14 cellular contexts compared by ENCODE assay signal in genomic region chr3:189195302-189195701, GRCh38. TPM values are rescaled to one million over a fixed set of nuclear protein-coding genes. Genes with fewer than 3 reads are reported as not detected.
A peak's percentile ranks its signal among the peaks of the same experiment; 100 is the strongest.
DNase-seq lines count a peak whose midpoint lies in the region; ATAC-seq and TF ChIP-seq lines count a peak whose summit lies in the region.
"Had no signal": no experiment of that assay in that cellular context is flagged by ENCODE, and none has a peak within 500 bp of the region (broad histone marks: within the 10 kb centered on the region; RNA-seq: fewer than 3 reads in every experiment).

No MANE protein-coding gene starts in this region.

- POLR2A ChIA-PET in WTC11 (lab: Charles Lee): no interaction called here

- peaks cover 41% of the 10 kb centered on the region for H3K9me3 Mint-ChIP-seq in WTC11

- H3K27ac Mint-ChIP-seq in WTC11: no peak overlapping the region
- H3K27ac Mint-ChIP-seq: activated naive CD4-positive, alpha-beta T cell treated with anti-CD3 and anti-CD28 coated beads, Interleukin-2, amount 50 U/mL, for 24 hours; naive B cell had no signal

- DNase-seq in EH (ENCODE audit: low read depth) (peak; percentile 3), HFF-Myc (ENCODE audit: extremely low read depth, low read depth) (no peak), WTC11 (ENCODE audit: low spot score) (peak; percentile 48), kidney tubule cell (ENCODE audit: low spot score) (peak; percentile 4), foreskin melanocyte (no peak), colonic mucosa (no peak), activated gamma-delta T cell treated with Interleukin-2 at 50 U/mL for 16 hours (no peak)
- DNase-seq in central memory CD4-positive, alpha-beta T cell: no peak
- DNase-seq: activated CD4-positive, alpha-beta T cell treated with anti-CD3 and anti-CD28 coated beads for 4 hours; COR-L47; hypothalamus; naive B cell; SIG-M5 had no signal

- H3K4me3 ChIP-seq in HFF-Myc (replicated peaks; ENCODE audit: low read depth, low read length): no peak overlapping the region
- no peak overlapping the region for H3K4me3 ChIP-seq in colonic mucosa

- H3K9me3 ChIP-seq in colonic mucosa: no peaks in the 10 kb centered on the region

- H3K9ac ChIP-seq in colonic mucosa (ENCODE audit: low read depth in 2 of 2, low read length in 2 of 2): no peak overlapping the region

- no peaks in the 10 kb centered on the region for H3K4me1 Mint-ChIP-seq in WTC11
- H3K4me1 Mint-ChIP-seq: activated naive CD4-positive, alpha-beta T cell treated with anti-CD3 and anti-CD28 coated beads, Interleukin-2, amount 50 U/mL, for 24 hours; naive B cell had no signal

- peak; percentile 100 for ATAC-seq in WTC11

- intact Hi-C loops in colonic mucosa (cut with DNase I): no loop called here

- H3K36me3 ChIP-seq in colonic mucosa: no peaks in the 10 kb centered on the region

- H3K27ac ChIP-seq in colonic mucosa: no peak overlapping the region

- H3K27me3 ChIP-seq in colonic mucosa: no peaks in the 10 kb centered on the region

- H3K4me3 Mint-ChIP-seq in WTC11: no peak overlapping the region
- H3K4me3 Mint-ChIP-seq: activated naive CD4-positive, alpha-beta T cell treated with anti-CD3 and anti-CD28 coated beads, Interleukin-2, amount 50 U/mL, for 24 hours; naive B cell had no signal

- no peaks in the 10 kb centered on the region for H3K4me1 ChIP-seq in colonic mucosa

- TF ChIP-seq CTCF in HFF-Myc (IDR thresholded peaks at IDR 0.05; ENCODE audit: low read depth, low read length, missing control alignments) (peak; percentile 33), WTC11 (IDR thresholded peaks at IDR 0.05) (peak; percentile 47; the same call in 1 of the 2 replicates), colonic mucosa (IDR thresholded peaks at IDR 0.05) (no peak)

- CTCF ChIA-PET in WTC11 (lab: Charles Lee): interaction anchor here (1.2 to 2.0 kb wide), 5 partner anchors 9 to 153 kb away, joined by 3 to 9 read pairs (median 5); no protein-coding TSS in a partner anchor

- H3K27me3 Mint-ChIP-seq in WTC11 (ENCODE audit: low read depth): no peaks in the 10 kb centered on the region; the same call in 1 of the 2 replicates

- H3K36me3 Mint-ChIP-seq in WTC11: peaks cover 26% of the 10 kb centered on the region

TF ChIP-seq in WTC11, 78 proteins besides CTCF, POLR2A, EP300 and RAD21 (continues in another document):
- TF ChIP-seq FOXP4 (CRISPR knock-in tag; IDR thresholded peaks at IDR 0.05) (no peak), FOXJ3 (CRISPR knock-in tag; IDR thresholded peaks at IDR 0.05; ENCODE audit: borderline replicate concordance) (no peak), GABPB1 (CRISPR knock-in tag; IDR thresholded peaks at IDR 0.05) (no peak), ATF6 (CRISPR knock-in tag; IDR thresholded peaks at IDR 0.05) (no peak), ARID4B (CRISPR knock-in tag; IDR thresholded peaks at IDR 0.05; ENCODE audit: borderline replicate concordance) (no peak), ZNF396 (CRISPR knock-in tag; IDR thresholded peaks at IDR 0.05; ENCODE audit: borderline replicate concordance) (no peak), ZBTB21 (CRISPR knock-in tag; IDR thresholded peaks at IDR 0.05; ENCODE audit: borderline replicate concordance) (no peak), FOXP1 (CRISPR knock-in tag; IDR thresholded peaks at IDR 0.05; ENCODE audit: borderline replicate concordance) (no peak), ATF2 (CRISPR knock-in tag; IDR thresholded peaks at IDR 0.05; ENCODE audit: borderline replicate concordance, low read depth) (no peak), CDX4 (CRISPR knock-in tag; IDR thresholded peaks at IDR 0.05; ENCODE audit: borderline replicate concordance) (no peak), JUN (CRISPR knock-in tag; IDR thresholded peaks at IDR 0.05) (no peak), PREB (CRISPR knock-in tag; IDR thresholded peaks at IDR 0.05; ENCODE audit: borderline replicate concordance) (no peak)

RNA-seq across cellular contexts. Expression of gene TPRG1, which starts 23.5 kb away (rescaled TPM):
- 0.55 to 0.89 TPM (median 0.87 TPM) in 3 replicates for total RNA-seq in WTC11 (2021)
- 1 to 10 TPM; 1.1 to 1.8 TPM for total RNA-seq in colonic mucosa

Comparison
In these comparisons a context has a peak if more than half of its experiments do, and no peak if none do; other contexts are left out.
1. DNase-seq: peak in EH (single experiment), WTC11 (single experiment) and kidney tubule cell (single experiment); none in HFF-Myc (single experiment), foreskin melanocyte (single experiment), central memory CD4-positive, alpha-beta T cell (single experiment), colonic mucosa (single experiment) and activated gamma-delta T cell treated with Interleukin-2 at 50 U/mL for 16 hours (single experiment).